1 cellular context compared by ENCODE assay signal in genomic region chr13:25300861-25301346, GRCh38.
TF ChIP-seq lines count a peak whose summit lies in the region.

No MANE protein-coding gene starts in this region.

TF ChIP-seq in IMR-90, 13 proteins besides CTCF, POLR2A, EP300 and RAD21:
- no peak for TF ChIP-seq BHLHE40 (IDR thresholded peaks at IDR 0.05; ENCODE audit: low read depth, low read length)
- no peak for TF ChIP-seq SMC3 (IDR thresholded peaks at IDR 0.05; ENCODE audit: low read depth, low read length)
- TF ChIP-seq CHD1 (IDR thresholded peaks at IDR 0.05; ENCODE audit: low read depth, low read length), result no peak
- TF ChIP-seq RFX5 (IDR thresholded peaks at IDR 0.05; ENCODE audit: low read depth, low read length), result no peak
- no peak for TF ChIP-seq USF2 (IDR thresholded peaks at IDR 0.05; ENCODE audit: low read depth, low read length)
- no peak for TF ChIP-seq NFE2L2 (IDR thresholded peaks at IDR 0.05; ENCODE audit: low read depth, low read length)
- no peak for TF ChIP-seq RCOR1 (IDR thresholded peaks at IDR 0.05; ENCODE audit: insufficient replicate concordance, low read length)
- TF ChIP-seq MAFK (IDR thresholded peaks at IDR 0.05; ENCODE audit: low read depth, low read length), result no peak
- no peak for TF ChIP-seq ELK1 (IDR thresholded peaks at IDR 0.05; ENCODE audit: borderline replicate concordance, low read depth, low read length)
- TF ChIP-seq FOS (IDR thresholded peaks at IDR 0.05; ENCODE audit: low read depth, low read length), result no peak
- TF ChIP-seq CEBPB (IDR thresholded peaks at IDR 0.05; ENCODE audit: low read depth, low read length), result no peak
- TF ChIP-seq MAZ (IDR thresholded peaks at IDR 0.05; ENCODE audit: borderline replicate concordance, low read depth, low read length), result no peak
- TF ChIP-seq MXI1 (IDR thresholded peaks at IDR 0.05; ENCODE audit: borderline replicate concordance, low read depth, low read length), result no peak
TF ChIP-seq in IMR-90: peak in this region for 0.
